Comparison of ENCODE assay signal across 8 cellular contexts in genomic region chr12:64222011-64222765, GRCh38. TPM values are rescaled to one million over a fixed set of nuclear protein-coding genes. Genes with fewer than 3 reads are reported as not detected.
DNase-seq lines count a peak whose midpoint lies in the region; ATAC-seq, FAIRE-seq and TF ChIP-seq lines count a peak whose summit lies in the region.

TSS of gene KICS2 (minus strand) at chr12:64222296. CDS start at chr12:64222237, 59 bp downstream.

- peak; percentile 96 for ATAC-seq in GM18498 (IDR thresholded peaks at IDR 0.05; ENCODE audit: unreplicated experiment)
- ATAC-seq in HG02885 (IDR thresholded peaks at IDR 0.05; ENCODE audit: poor library complexity, unreplicated experiment), result peak; percentile 96
- ATAC-seq in psoas muscle, result peak; percentile 99 to 100 (median 100)

- H3K4me1 ChIP-seq in right atrium auricular region (peaks cover 0 to 7% of the 10 kb centered on the region in 2 donors), psoas muscle (peaks cover 4% of the 10 kb centered on the region)

- WGBS in psoas muscle, 3 donors, result 0% methylated on average over 54 to 56 of the region's 56 CpGs

- H3K4me3 Mint-ChIP-seq in T-helper 1 cell treated with Interleukin-12 subunit alpha and Interleukin-12 subunit beta and Interleukin-4 antibody, amounts not matched to agents 30 μg/mL and 1 μg/mL, for 36 hours, result peak within 1 kb of the TSS; percentile 100

- H3K4me1 Mint-ChIP-seq in T-helper 1 cell treated with Interleukin-12 subunit alpha and Interleukin-12 subunit beta and Interleukin-4 antibody, amounts not matched to agents 30 μg/mL and 1 μg/mL, for 36 hours (ENCODE audit: low read depth), result peaks cover 33% of the 10 kb centered on the region

- H3K36me3 ChIP-seq in right atrium auricular region (no peaks in the 10 kb centered on the region), psoas muscle (ENCODE audit: insufficient read depth in 1 of 2, low read depth in 1 of 2) (no peaks in the 10 kb centered on the region)

- peak within 1 kb of the TSS; percentile 99 for H3K27ac Mint-ChIP-seq in T-helper 1 cell treated with Interleukin-12 subunit alpha and Interleukin-12 subunit beta and Interleukin-4 antibody, amounts not matched to agents 30 μg/mL and 1 μg/mL, for 36 hours

- H3K4me3 ChIP-seq in right atrium auricular region (peak within 1 kb of the TSS; percentile 81 to 88), psoas muscle (peak within 1 kb of the TSS; percentile 95)

- H3K9me3 ChIP-seq in right atrium auricular region (no peaks in the 10 kb centered on the region), psoas muscle (no peaks in the 10 kb centered on the region)

- H3K36me3 Mint-ChIP-seq in T-helper 1 cell treated with Interleukin-12 subunit alpha and Interleukin-12 subunit beta and Interleukin-4 antibody, amounts not matched to agents 30 μg/mL and 1 μg/mL, for 36 hours (ENCODE audit: low read depth), result peaks cover 2% of the 10 kb centered on the region

- H3K9me3 Mint-ChIP-seq in T-helper 1 cell treated with Interleukin-12 subunit alpha and Interleukin-12 subunit beta and Interleukin-4 antibody, amounts not matched to agents 30 μg/mL and 1 μg/mL, for 36 hours, result no peaks in the 10 kb centered on the region

- H3K27me3 Mint-ChIP-seq in T-helper 1 cell treated with Interleukin-12 subunit alpha and Interleukin-12 subunit beta and Interleukin-4 antibody, amounts not matched to agents 30 μg/mL and 1 μg/mL, for 36 hours (ENCODE audit: low read depth), result peaks cover 14% of the 10 kb centered on the region

- DNase-seq in NCI-H1694 (lab: John Stamatoyannopoulos, UW) (peak; percentile 43), amygdala (lab: John Stamatoyannopoulos, UW) (peak; percentile 48 to 98 (median 86)), right atrium auricular region (ENCODE audit: low spot score) (peak; percentile 93), psoas muscle (peak; percentile 95 to 97), urothelium cell line (ENCODE audit: low spot score) (peak; percentile 95)

- intact Hi-C loops in psoas muscle (cut with DNase I), result loop anchor here in 1 of 2 donors (10.0 kb wide), 1 partner anchor 183 kb away; the partner anchor contains the start of gene XPOT

- peak within 1 kb of the TSS; percentile 88 to 92 for H3K27ac ChIP-seq in right atrium auricular region
- peak within 1 kb of the TSS; percentile 97 for H3K27ac ChIP-seq in psoas muscle

- peak; percentile 80 for FAIRE-seq in urothelium cell line (lab: Jason Lieb, UNC)

- no peaks in the 10 kb centered on the region for H3K27me3 ChIP-seq in right atrium auricular region
- H3K27me3 ChIP-seq in psoas muscle (ENCODE audit: insufficient read depth in 3 of 3, low read length in 2 of 3), result no peaks in the 10 kb centered on the region

- TF ChIP-seq CTCF in right atrium auricular region (IDR thresholded peaks at IDR 0.05), result peak in 1 of 2 donors; percentile 16
- no peak for TF ChIP-seq CTCF in psoas muscle (IDR thresholded peaks at IDR 0.05)

RNA-seq across cellular contexts. Expression of gene KICS2, which starts in this region (rescaled TPM):
- total RNA-seq in right atrium auricular region (1 to 10 TPM; 3.4 to 4.2 TPM), psoas muscle (10 to 100 TPM in 2 of 4 donors, 1 to 10 TPM in 2; 8.5 to 18.2 (median 10.3) TPM)
- polyA plus RNA-seq in psoas muscle, result 1 to 10 TPM; 4.4 to 8.4 (median 4.8) TPM

Comparison
In these comparisons a context has a peak if more than half of its experiments do, and no peak if none do; other contexts are left out.
1. Peak in every context shown above with its lines: DNase-seq, ATAC-seq, H3K4me3 ChIP-seq and H3K27ac ChIP-seq.
2. DNase-seq: peak in every context shown above with its lines; median percentile 96 in psoas muscle; 95 in urothelium cell line; 93 in right atrium auricular region; 86 in amygdala; 43 in NCI-H1694.